19 cellular contexts compared by ENCODE assay signal in genomic region chr10:94429049-94429707, GRCh38. TPM values are rescaled to one million over a fixed set of nuclear protein-coding genes. Genes with fewer than 3 reads are reported as not detected.
DNase-seq lines count a peak whose midpoint lies in the region; ATAC-seq and TF ChIP-seq lines count a peak whose summit lies in the region.
"Had no signal": no experiment of that assay in that cellular context is flagged by ENCODE, and none has a peak within 500 bp of the region (broad histone marks: within the 10 kb centered on the region; RNA-seq: fewer than 3 reads in every experiment).

No MANE protein-coding gene starts in this region.

- no peak overlapping the region for H3K27ac Mint-ChIP-seq in WTC11
- H3K27ac Mint-ChIP-seq: activated CD4-positive, alpha-beta memory T cell treated with anti-CD3 and anti-CD28 coated beads for 36 hours; effector memory CD8-positive, alpha-beta T cell had no signal

- H3K9me2 ChIP-seq in SK-N-SH: no peaks in the 10 kb centered on the region

- H3K27me3 ChIP-seq in SK-N-SH (ENCODE audit: insufficient read depth) (no peaks in the 10 kb centered on the region), osteoblast (ENCODE audit: insufficient read depth, low read length) (no peaks in the 10 kb centered on the region)
- H3K27me3 ChIP-seq: BE2C, SJSA1, uterus had no signal

- peaks cover 7% of the 10 kb centered on the region for H3K9me3 ChIP-seq in SK-N-SH
- no peaks in the 10 kb centered on the region for H3K9me3 ChIP-seq in osteoblast (ENCODE audit: low read depth, low read length)
- H3K9me3 ChIP-seq: BE2C, SJSA1 had no signal

- peaks cover 15% of the 10 kb centered on the region for H3K36me3 Mint-ChIP-seq in WTC11
- H3K36me3 Mint-ChIP-seq: activated CD4-positive, alpha-beta memory T cell treated with anti-CD3 and anti-CD28 coated beads for 36 hours had no signal

- H3K9ac ChIP-seq in SK-N-SH: no peak overlapping the region

- H2AFZ ChIP-seq in SK-N-SH (ENCODE audit: low read depth): no peak overlapping the region
- no peak overlapping the region for H2AFZ ChIP-seq in osteoblast (ENCODE audit: low read length)

- H3K79me2 ChIP-seq in SK-N-SH (ENCODE audit: insufficient read depth) (peaks cover 36% of the 10 kb centered on the region; the same call in 1 of the 2 replicates), osteoblast (ENCODE audit: insufficient read depth, low read length) (peaks cover 73% of the 10 kb centered on the region)

- H3K36me3 ChIP-seq in SK-N-SH (replicated peaks in 1 of 2; ENCODE audit: control insufficient read depth in 1 of 2, insufficient read depth in 2 of 2, low read length in 1 of 2): no peaks in the 10 kb centered on the region
- H3K36me3 ChIP-seq in osteoblast (ENCODE audit: insufficient read depth, low read length): no peaks in the 10 kb centered on the region
- H3K36me3 ChIP-seq: BE2C, SJSA1, uterus had no signal

- peak overlapping the region in 1 of 2 experiments; percentile 52; a peak in 3 of 4 replicates for H3K27ac ChIP-seq in SK-N-SH (ENCODE audit: low read depth in 2 of 2, low read length in 1 of 2)
- H3K27ac ChIP-seq in osteoblast (ENCODE audit: low read depth, low read length): peak overlapping the region; percentile 34
- H3K27ac ChIP-seq: SJSA1, uterus had no signal

- no peak overlapping the region for H3K4me3 Mint-ChIP-seq in WTC11
- H3K4me3 Mint-ChIP-seq: activated CD4-positive, alpha-beta memory T cell treated with anti-CD3 and anti-CD28 coated beads for 36 hours; effector memory CD8-positive, alpha-beta T cell; naive thymus-derived CD8-positive, alpha-beta T cell had no signal

- H3K4me2 ChIP-seq in SK-N-SH: no peak overlapping the region
- H3K4me2 ChIP-seq in osteoblast (ENCODE audit: insufficient read depth, low read length): peak overlapping the region; percentile 41

- DNase-seq in AG09309 (ENCODE audit: low read depth): peak; percentile 38
- DNase-seq in SK-N-SH: no peak
- DNase-seq in fibroblast of the aortic adventitia (ENCODE audit: low read depth): peak; percentile 70
- no peak for DNase-seq in osteoblast (ENCODE audit: insufficient read length, low spot score, missing footprints)
- no peak for DNase-seq in WTC11 (ENCODE audit: low spot score)
- no peak for DNase-seq in activated gamma-delta T cell treated with Interleukin-2 at 50 U/mL for 16 hours
- DNase-seq: activated CD4-positive, alpha-beta memory T cell treated with anti-CD3 and anti-CD28 coated beads for 36 hours; BE2C; effector memory CD8-positive, alpha-beta T cell; Kasumi-1; naive thymus-derived CD8-positive, alpha-beta T cell; NCI-H1436 treated with DMSO at 0.1 percent for 48 hours; NCI-H446; right cardiac atrium; stimulated activated naive CD4-positive, alpha-beta T cell treated with Interleukin-2 at 50 U/mL for 16 hours; uterus had no signal

- H3K4me1 Mint-ChIP-seq in WTC11: no peaks in the 10 kb centered on the region
- H3K4me1 Mint-ChIP-seq: naive thymus-derived CD8-positive, alpha-beta T cell had no signal

- H4K20me1 ChIP-seq in SK-N-SH (ENCODE audit: insufficient read depth) (peaks cover 8% of the 10 kb centered on the region), osteoblast (ENCODE audit: insufficient read depth, low read length) (peaks cover 22% of the 10 kb centered on the region)

- H3F3A ChIP-seq in SK-N-SH (replicated peaks; ENCODE audit: insufficient read depth): peaks cover 9% of the 10 kb centered on the region

- 0 out of 4 replicates have a peak, but pooled peaks of 1 of the 2 experiments have one; percentile 13 for TF ChIP-seq EP300 in SK-N-SH (IDR thresholded peaks at IDR 0.05; ENCODE audit: borderline replicate concordance in 1 of 2, low read depth in 1 of 2, low read length in 1 of 2)

- H3K4me3 ChIP-seq in AG09309 (ENCODE audit: control insufficient read depth, low read depth, low read length) (no peak overlapping the region), SK-N-SH (ENCODE audit: low read depth in 2 of 2, low read length in 1 of 2) (no peak overlapping the region), fibroblast of the aortic adventitia (ENCODE audit: low read depth, low read length) (no peak overlapping the region), osteoblast (ENCODE audit: insufficient read depth, low read length) (no peak overlapping the region)
- H3K4me3 ChIP-seq: SJSA1, uterus had no signal

- no peak for ATAC-seq in WTC11
- ATAC-seq in HG02852 (IDR thresholded peaks at IDR 0.05; ENCODE audit: unreplicated experiment): no peak
- no peak for ATAC-seq in GM18861 (IDR thresholded peaks at IDR 0.05; ENCODE audit: unreplicated experiment)
- ATAC-seq: effector memory CD8-positive, alpha-beta T cell; naive thymus-derived CD8-positive, alpha-beta T cell had no signal

- TF ChIP-seq RAD21 in SK-N-SH (IDR thresholded peaks at IDR 0.05; ENCODE audit: low read length): no peak

- H3K27me3 Mint-ChIP-seq in WTC11 (ENCODE audit: low read depth): no peaks in the 10 kb centered on the region

- no peaks in the 10 kb centered on the region for H3K4me1 ChIP-seq in SK-N-SH (ENCODE audit: control insufficient read depth in 1 of 2, insufficient read depth in 2 of 2, low read depth in 1 of 2, low read length in 1 of 2)
- peaks cover 22% of the 10 kb centered on the region for H3K4me1 ChIP-seq in osteoblast (ENCODE audit: insufficient read depth, low read length)
- H3K4me1 ChIP-seq: BE2C, SJSA1 had no signal

- peaks cover 25% of the 10 kb centered on the region for H3K9me3 Mint-ChIP-seq in WTC11
- H3K9me3 Mint-ChIP-seq: effector memory CD8-positive, alpha-beta T cell had no signal

- no peak for TF ChIP-seq CTCF in AG09309 (IDR thresholded peaks at IDR 0.05; ENCODE audit: control insufficient read depth, insufficient read depth, low read depth, low read length, missing control alignments)
- TF ChIP-seq CTCF in SK-N-SH (IDR thresholded peaks at IDR 0.05): no peak
- no peak for TF ChIP-seq CTCF in fibroblast of the aortic adventitia (IDR thresholded peaks at IDR 0.05; ENCODE audit: insufficient read depth, low read length)
- TF ChIP-seq CTCF in osteoblast (IDR thresholded peaks at IDR 0.05; ENCODE audit: extremely low read depth, low read depth, low read length): no peak
- TF ChIP-seq CTCF in WTC11 (IDR thresholded peaks at IDR 0.05): no peak

- POLR2A ChIA-PET in SK-N-SH (lab: Yijun Ruan, JAX): interaction anchor here (0.7 kb wide), 1 partner anchor 103 kb away, joined by 3 read pairs; no protein-coding TSS in a partner anchor
- POLR2A ChIA-PET in WTC11 (lab: Charles Lee): no interaction called here

- CTCF ChIA-PET in SK-N-SH (lab: Yijun Ruan, JAX): interaction anchor here (0.7 to 1.3 kb wide), 2 partner anchors 12 to 513 kb away, joined by 3 read pairs; no protein-coding TSS in a partner anchor
- CTCF ChIA-PET in WTC11 (lab: Charles Lee): interaction anchor here (1.2 kb wide), 1 partner anchor 15 kb away, joined by 3 read pairs; no protein-coding TSS in a partner anchor

- WGBS in SK-N-SH (ENCODE audit: low lambda C conversion rate): 89% methylated on average over 1 of the region's 1 CpG

TF ChIP-seq in SK-N-SH, 30 proteins besides CTCF, POLR2A, EP300 and RAD21:
- TF ChIP-seq JUND (IDR thresholded peaks at IDR 0.05): 0 out of 2 replicates have a peak, but pooled peaks have one; percentile 25
- TF ChIP-seq PBX3 (IDR thresholded peaks at IDR 0.05): peak; percentile 45
- no peak for TF ChIP-seq FOXJ3 (CRISPR knock-in tag; IDR thresholded peaks at IDR 0.05)
- peak; percentile 55 for TF ChIP-seq TCF12 (IDR thresholded peaks at IDR 0.05)
- TF ChIP-seq NFIC (IDR thresholded peaks at IDR 0.05; ENCODE audit: borderline replicate concordance): peak; percentile 27; the same call in 1 of the 2 replicates
- TF ChIP-seq SIN3A (IDR thresholded peaks at IDR 0.05; ENCODE audit: borderline replicate concordance, low read depth, low read length): no peak

TF ChIP-seq in WTC11, 78 proteins besides CTCF, POLR2A, EP300 and RAD21 (continues in another document):
- no peak for TF ChIP-seq ATF6 (CRISPR knock-in tag; IDR thresholded peaks at IDR 0.05)
- no peak for TF ChIP-seq SP1 (CRISPR knock-in tag; conservative IDR thresholded peaks at IDR 0.05)
- TF ChIP-seq GTF2I (CRISPR knock-in tag; conservative IDR thresholded peaks at IDR 0.05): no peak
- TF ChIP-seq ZNF232 (CRISPR knock-in tag; IDR thresholded peaks at IDR 0.05): no peak
- TF ChIP-seq MAX (CRISPR knock-in tag; IDR thresholded peaks at IDR 0.05): no peak
- no peak for TF ChIP-seq TCF7 (CRISPR knock-in tag; IDR thresholded peaks at IDR 0.05; ENCODE audit: low read depth)

RNA-seq across cellular contexts. Expression of gene TBC1D12, which starts 26.8 kb away (rescaled TPM):
- polyA plus RNA-seq in SK-N-SH (2012; rRNA removed): 1.8 and 2.5 TPM in 2 replicates
- polyA plus RNA-seq in SK-N-SH (2012; cell fraction: cytosol; rRNA removed): 3.0 and 3.8 TPM in 2 replicates
- 2.4 and 5.0 TPM in 2 replicates for polyA plus RNA-seq in SK-N-SH (2012; cell fraction: nucleus; rRNA removed)
- 11.8 and 16.5 TPM in 2 replicates for total RNA-seq in fibroblast of the aortic adventitia (ENCODE audit: low replicate concordance)
- 38.6 and 43.1 TPM in 2 replicates for total RNA-seq in osteoblast
- total RNA-seq in WTC11 (2021): 2.2 to 3.1 TPM (median 2.6 TPM) in 3 replicates
- polyA plus RNA-seq: naive thymus-derived CD8-positive, alpha-beta T cell had no signal

Comparison
In these comparisons a context has a peak if more than half of its experiments do, and no peak if none do; other contexts are left out.
1. DNase-seq: peak in AG09309 (single experiment) and fibroblast of the aortic adventitia (single experiment); none in SK-N-SH (single experiment), osteoblast (single experiment), WTC11 (single experiment) and activated gamma-delta T cell treated with Interleukin-2 at 50 U/mL for 16 hours (single experiment).